ENCODE assay signal across 8 cellular contexts in the genomic region with DNA sequence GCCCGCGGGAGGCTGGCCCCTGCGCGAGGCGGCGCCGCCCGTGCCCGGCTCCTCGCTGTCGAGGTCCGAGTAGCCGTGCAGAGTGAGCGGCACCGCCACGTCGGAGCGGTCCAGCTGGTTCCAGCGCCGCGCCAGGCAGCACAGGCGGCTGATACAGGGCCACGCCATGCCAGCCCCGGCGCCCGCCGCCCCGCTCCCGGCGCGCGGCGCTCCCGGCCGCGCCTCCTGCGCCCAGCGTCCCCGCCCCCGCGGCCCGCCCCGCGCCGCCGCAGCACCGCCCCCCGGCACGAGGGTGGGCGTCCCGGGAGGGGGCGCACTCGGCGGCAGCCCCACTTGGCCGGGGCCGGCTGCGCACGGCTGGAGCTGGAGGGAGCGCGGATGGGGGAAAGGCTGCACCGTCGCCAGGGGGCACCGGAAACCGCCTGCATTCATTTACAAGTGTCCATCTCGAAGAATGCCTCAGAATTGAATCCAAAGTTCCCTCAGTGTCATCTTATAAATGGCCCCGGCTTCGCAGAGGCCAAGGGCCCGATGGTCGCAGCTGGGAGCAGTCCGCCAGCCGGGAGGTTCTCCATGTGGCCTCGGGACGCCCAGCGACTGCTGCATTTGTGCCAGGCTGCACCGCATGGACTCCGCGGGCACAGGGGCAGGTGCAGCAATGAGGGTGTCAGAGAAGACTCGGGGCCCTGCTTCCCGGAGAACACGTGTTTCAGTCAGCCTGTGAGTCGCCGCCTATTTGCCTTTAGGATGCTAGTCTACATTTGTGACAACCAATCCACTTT.
DNase-seq lines count a peak whose midpoint lies in the region; ATAC-seq lines count a peak whose summit lies in the region.

A gene (minus strand): TSS at position 198 of the 782 bp plus-strand sequence. CDS start 30 bp downstream, at position 168.

- ATAC-seq in GM21723 (IDR thresholded peaks at IDR 0.05; ENCODE audit: unreplicated experiment): peak; percentile 70
- ATAC-seq in HG03521 (IDR thresholded peaks at IDR 0.05; ENCODE audit: unreplicated experiment): no peak

- H3K4me1 Mint-ChIP-seq in dendritic cell treated with granulocyte-macrophage colony-stimulating factor and Interleukin-4, amounts not matched to agents 40 ng/mL and 50 ng/mL, for 4 days (ENCODE audit: low read depth): peaks cover 30% of the 10 kb centered on the region

- no peaks in the 10 kb centered on the region for H3K27me3 ChIP-seq in layer of hippocampus (ENCODE audit: control insufficient read depth, insufficient read depth, low read length)

- H3K27ac Mint-ChIP-seq in dendritic cell treated with granulocyte-macrophage colony-stimulating factor and Interleukin-4, amounts not matched to agents 40 ng/mL and 50 ng/mL, for 4 days: peak within 1 kb of the TSS; percentile 15

- intact Hi-C loops in dendritic cell treated with granulocyte-macrophage colony-stimulating factor and Interleukin-4, amounts not matched to agents 40 ng/mL and 50 ng/mL, for 4 days (cut with micrococcal nuclease): loop anchor here (10.0 kb wide), 1 partner anchor 59 kb away; a partner anchor contains a TSS

- H3K9me3 Mint-ChIP-seq in dendritic cell treated with granulocyte-macrophage colony-stimulating factor and Interleukin-4, amounts not matched to agents 40 ng/mL and 50 ng/mL, for 4 days: no peaks in the 10 kb centered on the region

- peak within 1 kb of the TSS; percentile 74 for H3K4me3 Mint-ChIP-seq in dendritic cell treated with granulocyte-macrophage colony-stimulating factor and Interleukin-4, amounts not matched to agents 40 ng/mL and 50 ng/mL, for 4 days

- H3K27me3 Mint-ChIP-seq in dendritic cell treated with granulocyte-macrophage colony-stimulating factor and Interleukin-4, amounts not matched to agents 40 ng/mL and 50 ng/mL, for 4 days: peaks cover 15% of the 10 kb centered on the region

- DNase-seq in DMS114 treated with DMSO at 0.1 percent for 48 hours (lab: John Stamatoyannopoulos, UW; ENCODE audit: unreplicated experiment) (peak; percentile 52), NCI-H2081 treated with DMSO at 0.1 percent for 48 hours (lab: John Stamatoyannopoulos, UW) (peak; percentile 28)
- DNase-seq in activated CD4-positive, alpha-beta T cell treated with anti-CD3 and anti-CD28 coated beads for 48 hours: peak; percentile 49
- peak; percentile 20 for DNase-seq in stimulated activated CD4-positive, alpha-beta T cell treated with anti-CD3 and anti-CD28 coated beads, Interleukin-2, amount 100 ng/mL, for 4 hours (ENCODE audit: low read depth)

- H3K36me3 Mint-ChIP-seq in dendritic cell treated with granulocyte-macrophage colony-stimulating factor and Interleukin-4, amounts not matched to agents 40 ng/mL and 50 ng/mL, for 4 days (ENCODE audit: low read depth): peaks cover 51% of the 10 kb centered on the region

- peak within 1 kb of the TSS; percentile 95 for H3K27ac ChIP-seq in layer of hippocampus (ENCODE audit: low read depth, low read length)
